ENCODE assay signal across 17 cellular contexts in the genomic region with DNA sequence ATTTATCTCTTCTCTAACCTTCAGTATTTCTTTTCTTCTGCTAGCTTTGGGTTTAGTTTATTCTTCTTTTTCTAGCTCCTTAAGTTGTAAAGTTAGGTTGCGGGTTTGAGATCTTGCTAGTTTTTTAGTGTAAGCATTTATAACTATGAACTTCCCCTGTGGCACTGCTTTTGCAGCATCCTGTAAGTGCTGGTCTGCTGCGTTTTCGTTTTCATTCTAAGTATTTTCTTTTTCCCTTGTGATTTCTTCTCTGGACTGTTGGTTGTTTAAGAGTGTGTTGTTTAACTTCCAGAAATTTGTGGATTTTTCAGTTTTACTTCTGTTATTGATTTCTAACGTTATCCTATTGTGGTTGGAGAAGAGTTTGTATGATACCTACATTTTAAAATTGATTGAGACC. TPM values are rescaled to one million over a fixed set of nuclear protein-coding genes. Genes with fewer than 3 reads are reported as not detected.
DNase-seq lines count a peak whose midpoint lies in the region; ATAC-seq and TF ChIP-seq lines count a peak whose summit lies in the region.
"Had no signal": no experiment of that assay in that cellular context is flagged by ENCODE, and none has a peak within 500 bp of the region (broad histone marks: within the 10 kb centered on the region; RNA-seq: fewer than 3 reads in every experiment).

No MANE protein-coding gene starts in this region.

- intact Hi-C loops in activated CD4-positive, alpha-beta T cell treated with anti-CD3 and anti-CD28 coated beads, Interleukin-2, amount 10 ng/mL, durations not matched to agents 24 days and 14 days (cut with micrococcal nuclease): no loop called here
- intact Hi-C loops in natural killer cell (cut with micrococcal nuclease) (no loop called here), posterior cingulate gyrus (cut with DNase I) (no loop called here)

- no peaks in the 10 kb centered on the region for H3K27me3 Mint-ChIP-seq in activated CD4-positive, alpha-beta T cell treated with anti-CD3 and anti-CD28 coated beads, Interleukin-2, amount 10 ng/mL, durations not matched to agents 24 days and 14 days
- H3K27me3 Mint-ChIP-seq in natural killer cell treated with Interleukin-12 subunit alpha and Interleukin-12 subunit beta and Interleukin-15 and Interleukin-18, amount 100 ng/mL, for 72 hours: no peaks in the 10 kb centered on the region
- H3K27me3 Mint-ChIP-seq in natural killer cell (ENCODE audit: low read depth in 2 of 2): no peaks in the 10 kb centered on the region
- H3K27me3 Mint-ChIP-seq in activated T-helper 17 cell treated with anti-CD3 and anti-CD28 coated beads, Interleukin-2, amount 50 U/mL, for 72 hours: no peaks in the 10 kb centered on the region
- no peaks in the 10 kb centered on the region for H3K27me3 Mint-ChIP-seq in stimulated activated naive B cell treated with anti-CD40 and anti-IgM and Interleukin-4, amounts not matched to agents 10 μg/mL and 1 μg/mL and 100 μg/mL, for 72 hours

- H3K4me3 Mint-ChIP-seq in activated CD4-positive, alpha-beta T cell treated with anti-CD3 and anti-CD28 coated beads, Interleukin-2, amount 10 ng/mL, durations not matched to agents 24 days and 14 days: peak overlapping the region; percentile 0
- H3K4me3 Mint-ChIP-seq in natural killer cell treated with Interleukin-12 subunit alpha and Interleukin-12 subunit beta and Interleukin-15 and Interleukin-18, amount 100 ng/mL, for 72 hours: peak overlapping the region; percentile 36
- no peak overlapping the region for H3K4me3 Mint-ChIP-seq in natural killer cell
- peak overlapping the region; percentile 33 for H3K4me3 Mint-ChIP-seq in activated T-helper 17 cell treated with anti-CD3 and anti-CD28 coated beads, Interleukin-2, amount 50 U/mL, for 72 hours
- no peak overlapping the region for H3K4me3 Mint-ChIP-seq in stimulated activated naive B cell treated with anti-CD40 and anti-IgM and Interleukin-4, amounts not matched to agents 10 μg/mL and 1 μg/mL and 100 μg/mL, for 72 hours
- H3K4me3 Mint-ChIP-seq: CD14-positive monocyte had no signal

- no peak for DNase-seq in activated CD4-positive, alpha-beta T cell treated with anti-CD3 and anti-CD28 coated beads, Interleukin-2, amount 10 ng/mL, durations not matched to agents 24 days and 14 days
- no peak for DNase-seq in activated CD4-positive, alpha-beta T cell treated with anti-CD3 and anti-CD28 coated beads, Interleukin-2, amount 50 U/mL, for 48 hours
- DNase-seq in natural killer cell treated with Interleukin-12 subunit alpha and Interleukin-12 subunit beta and Interleukin-15 and Interleukin-18, amount 100 ng/mL, for 72 hours (ENCODE audit: low spot score): no peak
- DNase-seq in natural killer cell: no peak
- DNase-seq in stimulated activated naive B cell treated with anti-CD40 and anti-IgM and Interleukin-4, amounts not matched to agents 10 μg/mL and 1 μg/mL and 100 μg/mL, for 72 hours: no peak
- no peak for DNase-seq in SKM-1 treated with dmso at 0.1 percent for 144 hours (lab: John Stamatoyannopoulos, UW; ENCODE audit: unreplicated experiment)
- DNase-seq in posterior cingulate gyrus: no peak
- DNase-seq: DMS53; GOT3; NCI-H146; NCI-H345; NCI-H526 treated with DMSO at 0.1 percent for 48 hours; NK-92 treated with Interleukin-12 subunit alpha and Interleukin-12 subunit beta, amount 100 ng/mL, for 24 hours; OCI-M1; RPMI8226 had no signal

- peaks cover 14% of the 10 kb centered on the region for H3K4me1 Mint-ChIP-seq in activated CD4-positive, alpha-beta T cell treated with anti-CD3 and anti-CD28 coated beads, Interleukin-2, amount 10 ng/mL, durations not matched to agents 24 days and 14 days
- H3K4me1 Mint-ChIP-seq in natural killer cell treated with Interleukin-12 subunit alpha and Interleukin-12 subunit beta and Interleukin-15 and Interleukin-18, amount 100 ng/mL, for 72 hours (ENCODE audit: low read depth in 2 of 2): peaks cover 30 to 36% of the 10 kb centered on the region in 2 donors
- H3K4me1 Mint-ChIP-seq in natural killer cell: peaks cover 6 to 23% of the 10 kb centered on the region in 2 donors
- peaks cover 23% of the 10 kb centered on the region for H3K4me1 Mint-ChIP-seq in activated T-helper 17 cell treated with anti-CD3 and anti-CD28 coated beads, Interleukin-2, amount 50 U/mL, for 72 hours
- H3K4me1 Mint-ChIP-seq in stimulated activated naive B cell treated with anti-CD40 and anti-IgM and Interleukin-4, amounts not matched to agents 10 μg/mL and 1 μg/mL and 100 μg/mL, for 72 hours: peaks cover 9 to 22% of the 10 kb centered on the region in 2 donors
- H3K4me1 Mint-ChIP-seq: CD14-positive monocyte had no signal

- H3K9me3 Mint-ChIP-seq in activated CD4-positive, alpha-beta T cell treated with anti-CD3 and anti-CD28 coated beads, Interleukin-2, amount 10 ng/mL, durations not matched to agents 24 days and 14 days: peaks cover 10% of the 10 kb centered on the region
- no peaks in the 10 kb centered on the region for H3K9me3 Mint-ChIP-seq in natural killer cell treated with Interleukin-12 subunit alpha and Interleukin-12 subunit beta and Interleukin-15 and Interleukin-18, amount 100 ng/mL, for 72 hours
- H3K9me3 Mint-ChIP-seq in natural killer cell: no peaks in the 10 kb centered on the region
- no peaks in the 10 kb centered on the region for H3K9me3 Mint-ChIP-seq in activated T-helper 17 cell treated with anti-CD3 and anti-CD28 coated beads, Interleukin-2, amount 50 U/mL, for 72 hours
- peaks cover 0 to 1% of the 10 kb centered on the region in 2 donors for H3K9me3 Mint-ChIP-seq in stimulated activated naive B cell treated with anti-CD40 and anti-IgM and Interleukin-4, amounts not matched to agents 10 μg/mL and 1 μg/mL and 100 μg/mL, for 72 hours

- H3K27ac Mint-ChIP-seq in activated CD4-positive, alpha-beta T cell treated with anti-CD3 and anti-CD28 coated beads, Interleukin-2, amount 10 ng/mL, durations not matched to agents 24 days and 14 days: peak overlapping the region; percentile 52
- peak overlapping the region; percentile 20 to 46 for H3K27ac Mint-ChIP-seq in natural killer cell treated with Interleukin-12 subunit alpha and Interleukin-12 subunit beta and Interleukin-15 and Interleukin-18, amount 100 ng/mL, for 72 hours
- H3K27ac Mint-ChIP-seq in natural killer cell: no peak overlapping the region
- no peak overlapping the region for H3K27ac Mint-ChIP-seq in activated T-helper 17 cell treated with anti-CD3 and anti-CD28 coated beads, Interleukin-2, amount 50 U/mL, for 72 hours
- H3K27ac Mint-ChIP-seq in stimulated activated naive B cell treated with anti-CD40 and anti-IgM and Interleukin-4, amounts not matched to agents 10 μg/mL and 1 μg/mL and 100 μg/mL, for 72 hours: peak overlapping the region; percentile 34

- ATAC-seq in natural killer cell treated with Interleukin-12 subunit alpha and Interleukin-12 subunit beta and Interleukin-15 and Interleukin-18, amount 100 ng/mL, for 72 hours: no peak
- no peak for ATAC-seq in natural killer cell
- no peak for ATAC-seq in activated T-helper 17 cell treated with anti-CD3 and anti-CD28 coated beads, Interleukin-2, amount 50 U/mL, for 72 hours (replicated peaks)
- peak in 1 of 2 donors; percentile 36 for ATAC-seq in stimulated activated naive B cell treated with anti-CD40 and anti-IgM and Interleukin-4, amounts not matched to agents 10 μg/mL and 1 μg/mL and 100 μg/mL, for 72 hours (replicated peaks)

- no peak for TF ChIP-seq CTCF in natural killer cell (IDR thresholded peaks at IDR 0.05)

- peaks cover 15% of the 10 kb centered on the region for H3K36me3 Mint-ChIP-seq in activated CD4-positive, alpha-beta T cell treated with anti-CD3 and anti-CD28 coated beads, Interleukin-2, amount 10 ng/mL, durations not matched to agents 24 days and 14 days (ENCODE audit: low read depth)
- H3K36me3 Mint-ChIP-seq in natural killer cell treated with Interleukin-12 subunit alpha and Interleukin-12 subunit beta and Interleukin-15 and Interleukin-18, amount 100 ng/mL, for 72 hours: peaks cover 8% of the 10 kb centered on the region
- H3K36me3 Mint-ChIP-seq in natural killer cell: peaks cover 4% of the 10 kb centered on the region
- no peaks in the 10 kb centered on the region for H3K36me3 Mint-ChIP-seq in activated T-helper 17 cell treated with anti-CD3 and anti-CD28 coated beads, Interleukin-2, amount 50 U/mL, for 72 hours (ENCODE audit: low read depth)
- H3K36me3 Mint-ChIP-seq in stimulated activated naive B cell treated with anti-CD40 and anti-IgM and Interleukin-4, amounts not matched to agents 10 μg/mL and 1 μg/mL and 100 μg/mL, for 72 hours: peaks cover 3 to 5% of the 10 kb centered on the region in 2 donors

RNA-seq across cellular contexts. Expression of gene CTBP1, which starts 11.0 kb away (rescaled TPM):
- 190 and 200 TPM in 2 replicates for total RNA-seq in activated CD4-positive, alpha-beta T cell treated with anti-CD3 and anti-CD28 coated beads, Interleukin-2, amount 10 ng/mL, durations not matched to agents 24 days and 14 days
- 100 to 1,000 TPM; 109 to 245 TPM for total RNA-seq in natural killer cell treated with Interleukin-12 subunit alpha and Interleukin-12 subunit beta and Interleukin-15 and Interleukin-18, amount 100 ng/mL, for 72 hours
- 100 to 1,000 TPM; 384 to 388 (median 388) TPM for total RNA-seq in natural killer cell
- total RNA-seq in activated T-helper 17 cell treated with anti-CD3 and anti-CD28 coated beads, Interleukin-2, amount 50 U/mL, for 72 hours: 100 to 1,000 TPM; 117 to 173 TPM

RNA-seq across cellular contexts. Expression of gene MAEA, which starts 29.7 kb away (rescaled TPM):
- 61.3 and 62.6 TPM in 2 replicates for total RNA-seq in activated CD4-positive, alpha-beta T cell treated with anti-CD3 and anti-CD28 coated beads, Interleukin-2, amount 10 ng/mL, durations not matched to agents 24 days and 14 days
- total RNA-seq in natural killer cell treated with Interleukin-12 subunit alpha and Interleukin-12 subunit beta and Interleukin-15 and Interleukin-18, amount 100 ng/mL, for 72 hours: 10 to 100 TPM; 60.1 to 93.7 TPM
- total RNA-seq in natural killer cell: 10 to 100 TPM; 63.5 to 89.2 (median 64.0) TPM
- total RNA-seq in activated T-helper 17 cell treated with anti-CD3 and anti-CD28 coated beads, Interleukin-2, amount 50 U/mL, for 72 hours: 10 to 100 TPM; 61.4 to 62.8 TPM

Comparison
In these comparisons a context has a peak if more than half of its experiments do, and no peak if none do; other contexts are left out.
1. H3K27ac Mint-ChIP-seq: peak in activated CD4-positive, alpha-beta T cell treated with anti-CD3 and anti-CD28 coated beads, Interleukin-2, amount 10 ng/mL, durations not matched to agents 24 days and 14 days (single experiment), natural killer cell treated with Interleukin-12 subunit alpha and Interleukin-12 subunit beta and Interleukin-15 and Interleukin-18, amount 100 ng/mL, for 72 hours (2 of 2) and stimulated activated naive B cell treated with anti-CD40 and anti-IgM and Interleukin-4, amounts not matched to agents 10 μg/mL and 1 μg/mL and 100 μg/mL, for 72 hours (single experiment); none in natural killer cell (0 of 2) and activated T-helper 17 cell treated with anti-CD3 and anti-CD28 coated beads, Interleukin-2, amount 50 U/mL, for 72 hours (single experiment).
2. H3K4me3 Mint-ChIP-seq: peak in activated CD4-positive, alpha-beta T cell treated with anti-CD3 and anti-CD28 coated beads, Interleukin-2, amount 10 ng/mL, durations not matched to agents 24 days and 14 days (single experiment), natural killer cell treated with Interleukin-12 subunit alpha and Interleukin-12 subunit beta and Interleukin-15 and Interleukin-18, amount 100 ng/mL, for 72 hours (single experiment) and activated T-helper 17 cell treated with anti-CD3 and anti-CD28 coated beads, Interleukin-2, amount 50 U/mL, for 72 hours (single experiment); none in natural killer cell (single experiment) and stimulated activated naive B cell treated with anti-CD40 and anti-IgM and Interleukin-4, amounts not matched to agents 10 μg/mL and 1 μg/mL and 100 μg/mL, for 72 hours (0 of 2).